Comparison of ENCODE assay signal across 9 cellular contexts in the genomic region with DNA sequence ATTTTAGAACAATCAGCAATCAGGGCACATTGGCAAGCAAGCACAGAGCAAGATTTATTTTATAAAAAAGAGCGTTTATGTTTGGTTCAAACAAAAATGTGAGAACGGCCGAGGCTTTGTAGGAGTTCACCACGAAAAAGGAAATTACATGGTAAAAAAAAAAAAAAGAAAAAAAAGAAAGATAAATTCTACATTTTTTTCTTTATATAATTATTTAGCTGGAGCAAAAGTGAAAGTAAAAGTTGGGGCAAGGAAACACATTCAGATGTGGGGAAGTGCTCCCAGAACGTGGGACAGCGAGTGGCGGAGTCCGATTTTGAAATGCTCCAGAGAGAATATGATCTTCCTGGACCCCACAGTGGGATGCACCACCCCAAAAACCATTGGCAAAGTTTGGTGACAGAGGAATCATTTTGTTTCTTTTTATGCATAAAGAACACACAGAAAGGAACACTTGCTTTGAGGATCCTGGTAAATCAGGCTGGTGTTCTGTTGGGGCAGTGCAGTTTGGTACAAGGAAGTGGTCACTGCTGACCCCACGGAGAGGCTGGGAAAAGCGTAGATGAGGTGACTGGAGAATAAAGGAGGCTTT. TPM values are rescaled to one million over a fixed set of nuclear protein-coding genes. Genes with fewer than 3 reads are reported as not detected.
DNase-seq lines count a peak whose midpoint lies in the region; ATAC-seq and TF ChIP-seq lines count a peak whose summit lies in the region.
"Had no signal": no experiment of that assay in that cellular context is flagged by ENCODE, and none has a peak within 500 bp of the region (broad histone marks: within the 10 kb centered on the region; RNA-seq: fewer than 3 reads in every experiment).

No MANE protein-coding gene starts in this region.

- peak overlapping the region in 1 of 2 donors; percentile 20 for H3K27ac ChIP-seq in coronary artery

- H3K27me3 Mint-ChIP-seq in Caco-2 (ENCODE audit: insufficient read depth, unreplicated experiment): no peaks in the 10 kb centered on the region

- H3K36me3 ChIP-seq in Caco-2 (ENCODE audit: control insufficient read depth, insufficient read depth, low read length): no peaks in the 10 kb centered on the region; the same call in 1 of the 2 replicates
- no peaks in the 10 kb centered on the region for H3K36me3 ChIP-seq in mucosa of stomach (ENCODE audit: control insufficient read depth, insufficient read depth, low read length)

- ATAC-seq in GM21717 (IDR thresholded peaks at IDR 0.05; ENCODE audit: unreplicated experiment): no peak
- ATAC-seq in HG03095 (IDR thresholded peaks at IDR 0.05; ENCODE audit: unreplicated experiment): no peak

- H3K9me3 ChIP-seq in Caco-2 (no peaks in the 10 kb centered on the region), mucosa of stomach (ENCODE audit: control insufficient read depth, low read length) (no peaks in the 10 kb centered on the region)

- intact Hi-C loops in Caco-2 (cut with micrococcal nuclease; ENCODE audit: unreplicated experiment) (no loop called here), posterior vena cava (cut with DNase I) (loop anchor here in 1 of 2 donors (10.0 kb wide), 2 partner anchors 143 to 273 kb away; a partner anchor contains a TSS)

- peak overlapping the region; percentile 92 for H3K27ac Mint-ChIP-seq in Caco-2 (ENCODE audit: unreplicated experiment)

- peak overlapping the region; percentile 75 for H3K9ac ChIP-seq in mucosa of stomach (ENCODE audit: low read length)

- no peak for TF ChIP-seq CTCF in Caco-2 (IDR thresholded peaks at IDR 0.05; ENCODE audit: insufficient read depth in 1 of 2, low read depth in 1 of 2, low read length in 1 of 2, severe bottlenecking in 1 of 2, unreplicated experiment in 1 of 2)
- TF ChIP-seq CTCF in coronary artery (IDR thresholded peaks at IDR 0.05): no peak

- DNase-seq in Caco-2 (no peak), NOMO-1 treated with dmso at 0.1 percent for 144 hours (lab: John Stamatoyannopoulos, UW; ENCODE audit: unreplicated experiment) (peak; percentile 24), coronary artery (ENCODE audit: low spot score) (no peak), posterior vena cava (ENCODE audit: low spot score) (no peak), hypothalamus (lab: John Stamatoyannopoulos, UW) (no peak)

- peak overlapping the region; percentile 71 for H3K4me3 ChIP-seq in Caco-2 (ENCODE audit: low read depth, low read length)
- H3K4me3 ChIP-seq in coronary artery: peak overlapping the region; percentile 71
- H3K4me3 ChIP-seq in mucosa of stomach (ENCODE audit: low read length): peak overlapping the region; percentile 54
- H3K4me3 ChIP-seq: lung had no signal

- CTCF ChIA-PET in Caco-2 (lab: Charles Lee): no interaction called here

- peaks cover 17% of the 10 kb centered on the region for H3K4me1 ChIP-seq in Caco-2
- H3K4me1 ChIP-seq in mucosa of stomach (ENCODE audit: control insufficient read depth, insufficient read depth, low read length): peaks cover 6% of the 10 kb centered on the region

- H3K4me1 Mint-ChIP-seq in Caco-2 (ENCODE audit: low read depth, unreplicated experiment): no peaks in the 10 kb centered on the region

- H3K36me3 Mint-ChIP-seq in Caco-2 (ENCODE audit: insufficient read depth, unreplicated experiment): peaks cover 12% of the 10 kb centered on the region

- BruUV-seq in Caco-2 (replicated peaks; lab: Mats Ljungman, UMichigan): TSS peak; percentile 55

- peak overlapping the region; percentile 90 for H3K4me3 Mint-ChIP-seq in Caco-2 (ENCODE audit: unreplicated experiment)

- POLR2A ChIA-PET in Caco-2 (lab: Charles Lee): interaction anchor here (0.5 to 1.0 kb wide), 4 partner anchors 9 to 40 kb away, joined by 3 to 5 read pairs (median 4); no protein-coding TSS in a partner anchor

- H3K9me3 Mint-ChIP-seq in Caco-2 (ENCODE audit: unreplicated experiment): no peaks in the 10 kb centered on the region

- H3K27me3 ChIP-seq in Caco-2 (replicated peaks; ENCODE audit: control insufficient read depth, insufficient read depth, low read length) (no peaks in the 10 kb centered on the region), mucosa of stomach (ENCODE audit: control insufficient read depth, insufficient read depth, low read length) (no peaks in the 10 kb centered on the region)

RNA-seq across cellular contexts. Expression of a gene that starts 16.3 kb away (rescaled TPM):
- total RNA-seq in Caco-2 (2022): 232 and 247 TPM in 2 replicates
- 100 to 1,000 TPM; 138 to 167 TPM for total RNA-seq in posterior vena cava
